ENCODE assay signal across 9 cellular contexts in genomic region chr1:3668585-3669300, GRCh38. TPM values are rescaled to one million over a fixed set of nuclear protein-coding genes. Genes with fewer than 3 reads are reported as not detected.
DNase-seq lines count a peak whose midpoint lies in the region; ATAC-seq, FAIRE-seq and TF ChIP-seq lines count a peak whose summit lies in the region.
"Had no signal": no experiment of that assay in that cellular context is flagged by ENCODE, and none has a peak within 500 bp of the region (broad histone marks: within the 10 kb centered on the region; RNA-seq: fewer than 3 reads in every experiment).

No MANE protein-coding gene starts in this region.

- peak overlapping the region; percentile 65 for H3K4me2 ChIP-seq in HepG2 (ENCODE audit: low read depth, low read length)

- no peak overlapping the region for H3K27ac Mint-ChIP-seq in activated CD4-positive, alpha-beta T cell treated with anti-CD3 and anti-CD28 coated beads, Interleukin-2, amount 10 ng/mL, durations not matched to agents 7 days and 5 days

- H3K79me2 ChIP-seq in HepG2 (ENCODE audit: insufficient read depth, low read length), result no peaks in the 10 kb centered on the region

- ATAC-seq in HepG2 (peak; percentile 93), GM21423 (IDR thresholded peaks at IDR 0.05; ENCODE audit: unreplicated experiment) (no peak)

- no peaks in the 10 kb centered on the region for H3K36me3 ChIP-seq in HepG2 (replicated peaks in 1 of 2; ENCODE audit: control insufficient read depth in 1 of 2, insufficient read depth in 2 of 2, low read length in 2 of 2)

- in situ Hi-C loops in HepG2 (cut with HindIII; ENCODE audit: extremely low pct_ligation_motif_present, low pct_unique_long_range_greater_than_20kb), result no loop called here

- H3K36me3 Mint-ChIP-seq in activated CD4-positive, alpha-beta T cell treated with anti-CD3 and anti-CD28 coated beads, Interleukin-2, amount 10 ng/mL, durations not matched to agents 7 days and 5 days (ENCODE audit: low read depth), result no peaks in the 10 kb centered on the region

- WGBS in HepG2 (ENCODE audit: low lambda C conversion rate), result 9% methylated on average over 5 of the region's 30 CpGs

- H3K9me3 Mint-ChIP-seq in activated CD4-positive, alpha-beta T cell treated with anti-CD3 and anti-CD28 coated beads, Interleukin-2, amount 10 ng/mL, durations not matched to agents 7 days and 5 days, result no peaks in the 10 kb centered on the region

- no peaks in the 10 kb centered on the region for H3K4me1 Mint-ChIP-seq in activated CD4-positive, alpha-beta T cell treated with anti-CD3 and anti-CD28 coated beads, Interleukin-2, amount 10 ng/mL, durations not matched to agents 7 days and 5 days

- intact Hi-C loops in HepG2 (cut with micrococcal nuclease; ENCODE audit: unreplicated experiment), result no loop called here

- no peaks in the 10 kb centered on the region; a peak in 1 of 5 replicates for H3K27me3 ChIP-seq in HepG2 (ENCODE audit: control insufficient read depth in 1 of 2, insufficient read depth in 2 of 2, low read length in 2 of 2)

- CTCF ChIA-PET in HepG2 (lab: Yijun Ruan, JAX; ENCODE audit: low intra/inter-chr PET ratio, low total read pairs), result no interaction called here
- CTCF ChIA-PET in activated CD4-positive, alpha-beta T cell treated with anti-CD3 and anti-CD28 coated beads, Interleukin-2, amount 10 ng/mL, durations not matched to agents 7 days and 5 days (lab: Charles Lee), result no interaction called here

- H3K27ac ChIP-seq in HepG2 (ENCODE audit: extremely low read length, insufficient read depth, low read length), result no peak overlapping the region

- no peak for TF ChIP-seq POLR2A in HepG2 (IDR thresholded peaks at IDR 0.05; ENCODE audit: insufficient read depth in 1 of 2, low read depth in 2 of 2, low read length in 2 of 2)

- no peak for TF ChIP-seq RAD21 in HepG2 (CRISPR knock-in tag; IDR thresholded peaks at IDR 0.05)

- H3K4me1 ChIP-seq in HepG2 (ENCODE audit: insufficient read depth, low read length), result peaks cover 38% of the 10 kb centered on the region

- H3K4me3 Mint-ChIP-seq in activated CD4-positive, alpha-beta T cell treated with anti-CD3 and anti-CD28 coated beads, Interleukin-2, amount 10 ng/mL, durations not matched to agents 7 days and 5 days, result no peak overlapping the region

- H3K27me3 Mint-ChIP-seq in activated CD4-positive, alpha-beta T cell treated with anti-CD3 and anti-CD28 coated beads, Interleukin-2, amount 10 ng/mL, durations not matched to agents 7 days and 5 days, result peaks cover 2% of the 10 kb centered on the region

- TF ChIP-seq CTCF in AG10803 (conservative IDR thresholded peaks at IDR 0.05; ENCODE audit: low read length) (no peak), HepG2 (CRISPR knock-in tag; IDR thresholded peaks at IDR 0.05) (peak; percentile 32)

- H3K4me3 ChIP-seq in AG10803 (ENCODE audit: low read length), result no peak overlapping the region
- peak overlapping the region in 2 of 3 experiments; percentile 15 to 53; a peak in 1 of 6 replicates for H3K4me3 ChIP-seq in HepG2 (replicated peaks in 1 of 3; ENCODE audit: insufficient read depth in 1 of 3, low read depth in 2 of 3, low read length in 3 of 3)

- DNase-seq in AG10803 (ENCODE audit: low read depth) (peak; percentile 12), M059J (ENCODE audit: low read depth) (peak; percentile 68), SW480 (ENCODE audit: low spot score) (peak; percentile 86), HepG2 (ENCODE audit: low spot score) (peak; percentile 82), germinal center (ENCODE audit: low spot score) (no peak), NCI-H2107 treated with DMSO at 0.1 percent for 48 hours (lab: John Stamatoyannopoulos, UW; ENCODE audit: unreplicated experiment) (no peak)
- no peak for DNase-seq in activated CD4-positive, alpha-beta T cell treated with anti-CD3 and anti-CD28 coated beads, Interleukin-2, amount 10 ng/mL, durations not matched to agents 7 days and 5 days

- no peak overlapping the region; the same call in 1 of the 2 replicates for H3K9ac ChIP-seq in HepG2 (ENCODE audit: insufficient read depth, low read depth, low read length)

- peak; percentile 72 for FAIRE-seq in HepG2 (lab: Jason Lieb, UNC)
- FAIRE-seq: endometrium had no signal

- POLR2A ChIA-PET in HepG2 (lab: Yijun Ruan, JAX), result interaction anchor here (1.0 kb wide), 1 partner anchor 16 kb away, joined by 3 read pairs; the partner anchor contains the start of gene TP73
- POLR2A ChIA-PET in activated CD4-positive, alpha-beta T cell treated with anti-CD3 and anti-CD28 coated beads, Interleukin-2, amount 10 ng/mL, durations not matched to agents 7 days and 5 days (lab: Charles Lee), result no interaction called here

- BruUV-seq in HepG2 (replicated peaks; lab: Mats Ljungman, UMichigan), result no TSS peak

- H2AFZ ChIP-seq in HepG2 (ENCODE audit: low read length), result no peak overlapping the region

- peaks cover 3% of the 10 kb centered on the region; the same call in 1 of the 2 replicates for H4K20me1 ChIP-seq in HepG2 (ENCODE audit: insufficient read depth, low read length)

- H3K9me3 ChIP-seq in HepG2 (ENCODE audit: low read length), result no peaks in the 10 kb centered on the region

- peak; percentile 40; a peak in 2 of 4 replicates for TF ChIP-seq EP300 in HepG2 (IDR thresholded peaks at IDR 0.05; ENCODE audit: low read depth in 2 of 2, low read length in 2 of 2)
- peak; percentile 14; the same call in 1 of the 2 replicates for TF ChIP-seq EP300 in HepG2 (CRISPR knock-in tag; IDR thresholded peaks at IDR 0.05; ENCODE audit: borderline replicate concordance)

RNA-seq across cellular contexts. Expression of gene TP73, which starts 16.4 kb away (rescaled TPM):
- total RNA-seq in M059J (2014; rRNA removed; shearing (Covaris generic)), result 0.42 and 0.91 TPM in 2 replicates
- total RNA-seq in HepG2 (2016; rRNA removed; fragmentation: Illumina TruSeq; extraction: Trizol), result 0.69 and 1.1 TPM in 2 replicates
- total RNA-seq in HepG2 (2016; cell fraction: cytosol; rRNA removed; fragmentation: Illumina TruSeq; extraction: Trizol; ENCODE audit: low read depth), result 0.35 and 0.51 TPM in 2 replicates
- total RNA-seq in HepG2 (2016; cell fraction: insoluble cytoplasmic fraction; rRNA removed; fragmentation: Illumina TruSeq; extraction: Trizol), result 0.39 and 1.1 TPM in 2 replicates
- total RNA-seq in HepG2 (2016; cell fraction: membrane; rRNA removed; fragmentation: Illumina TruSeq; extraction: Trizol), result 1.3 and 1.4 TPM in 2 replicates
- total RNA-seq in HepG2 (2016; cell fraction: nucleus; rRNA removed; fragmentation: Illumina TruSeq; extraction: Trizol), result 1.7 and 2.1 TPM in 2 replicates
- 0.49 and 0.59 TPM in 2 replicates for polyA plus RNA-seq in HepG2 (2011; rRNA removed)
- 0.10 and 0.28 TPM in 2 replicates for polyA plus RNA-seq in HepG2 (2011; cell fraction: cytosol; rRNA removed)
- polyA plus RNA-seq in HepG2 (2011; cell fraction: nucleus; rRNA removed), result 1.8 and 3.5 TPM in 2 replicates
- 0.37 and 0.74 TPM in 2 replicates for polyA plus RNA-seq in HepG2 (2012)
- polyA plus RNA-seq in HepG2 (2016; cell fraction: cytosol; fragmentation: Illumina TruSeq; extraction: Trizol; ENCODE audit: low read depth), result 0.45 and 0.53 TPM in 2 replicates
- polyA plus RNA-seq in HepG2 (2016; cell fraction: insoluble cytoplasmic fraction; fragmentation: Illumina TruSeq; extraction: Trizol; ENCODE audit: low read depth), result 1.5 and 1.9 TPM in 2 replicates
- 0.93 and 1.4 TPM in 2 replicates for polyA plus RNA-seq in HepG2 (2016; cell fraction: membrane; fragmentation: Illumina TruSeq; extraction: Trizol; ENCODE audit: low read depth)
- 3.4 and 3.9 TPM in 2 replicates for polyA plus RNA-seq in HepG2 (2016; cell fraction: nucleus; fragmentation: Illumina TruSeq; extraction: Trizol; ENCODE audit: insufficient read depth, low read depth)
- polyA minus RNA-seq in HepG2 (2011; rRNA and poly(A)+ RNA removed; ENCODE audit: low replicate concordance), result 0.48 TPM in 1 of 2 replicates, not detected in the other
- polyA minus RNA-seq in HepG2 (2011; cell fraction: cytosol; rRNA and poly(A)+ RNA removed), result 0.30 and 0.62 TPM in 2 replicates
- polyA minus RNA-seq in HepG2 (2011; cell fraction: nucleus; rRNA and poly(A)+ RNA removed), result 0.99 and 1.2 TPM in 2 replicates
- total RNA-seq in activated CD4-positive, alpha-beta T cell treated with anti-CD3 and anti-CD28 coated beads, Interleukin-2, amount 10 ng/mL, durations not matched to agents 7 days and 5 days, result 1 to 10 TPM; 2.0 to 2.5 TPM

RNA-seq across cellular contexts. Expression of gene WRAP73, which starts 18.8 kb away (rescaled TPM):
- total RNA-seq in M059J (2014; rRNA removed; shearing (Covaris generic)), result 17.3 and 18.8 TPM in 2 replicates
- 18.1 and 21.0 TPM in 2 replicates for total RNA-seq in HepG2 (2016; rRNA removed; fragmentation: Illumina TruSeq; extraction: Trizol)
- 5.0 and 5.8 TPM in 2 replicates for total RNA-seq in HepG2 (2016; cell fraction: cytosol; rRNA removed; fragmentation: Illumina TruSeq; extraction: Trizol; ENCODE audit: low read depth)
- 20.2 and 20.3 TPM in 2 replicates for total RNA-seq in HepG2 (2016; cell fraction: insoluble cytoplasmic fraction; rRNA removed; fragmentation: Illumina TruSeq; extraction: Trizol)
- 8.8 and 10.8 TPM in 2 replicates for total RNA-seq in HepG2 (2016; cell fraction: membrane; rRNA removed; fragmentation: Illumina TruSeq; extraction: Trizol)
- 14.3 and 17.1 TPM in 2 replicates for total RNA-seq in HepG2 (2016; cell fraction: nucleus; rRNA removed; fragmentation: Illumina TruSeq; extraction: Trizol)
- 40.4 and 44.1 TPM in 2 replicates for polyA plus RNA-seq in HepG2 (2011; rRNA removed)
- polyA plus RNA-seq in HepG2 (2011; cell fraction: cytosol; rRNA removed), result 27.5 and 35.0 TPM in 2 replicates
- polyA plus RNA-seq in HepG2 (2011; cell fraction: nucleus; rRNA removed), result 78.4 and 79.9 TPM in 2 replicates
- polyA plus RNA-seq in HepG2 (2012), result 12.9 and 18.3 TPM in 2 replicates
- 5.5 TPM in 2 replicates for polyA plus RNA-seq in HepG2 (2016; cell fraction: cytosol; fragmentation: Illumina TruSeq; extraction: Trizol; ENCODE audit: low read depth)
- 19.4 and 25.1 TPM in 2 replicates for polyA plus RNA-seq in HepG2 (2016; cell fraction: insoluble cytoplasmic fraction; fragmentation: Illumina TruSeq; extraction: Trizol; ENCODE audit: low read depth)
- 6.3 and 7.2 TPM in 2 replicates for polyA plus RNA-seq in HepG2 (2016; cell fraction: membrane; fragmentation: Illumina TruSeq; extraction: Trizol; ENCODE audit: low read depth)
- 41.4 and 53.5 TPM in 2 replicates for polyA plus RNA-seq in HepG2 (2016; cell fraction: nucleus; fragmentation: Illumina TruSeq; extraction: Trizol; ENCODE audit: insufficient read depth, low read depth)
- 43.7 and 46.5 TPM in 2 replicates for polyA minus RNA-seq in HepG2 (2011; rRNA and poly(A)+ RNA removed; ENCODE audit: low replicate concordance)
- 11.9 and 16.4 TPM in 2 replicates for polyA minus RNA-seq in HepG2 (2011; cell fraction: cytosol; rRNA and poly(A)+ RNA removed)
- 18.4 and 19.5 TPM in 2 replicates for polyA minus RNA-seq in HepG2 (2011; cell fraction: nucleus; rRNA and poly(A)+ RNA removed)
- 10 to 100 TPM; 32.6 to 34.8 TPM for total RNA-seq in activated CD4-positive, alpha-beta T cell treated with anti-CD3 and anti-CD28 coated beads, Interleukin-2, amount 10 ng/mL, durations not matched to agents 7 days and 5 days

RNA-seq across cellular contexts. Expression of gene TPRG1L, which starts 43.9 kb away (rescaled TPM):
- 12.8 and 16.0 TPM in 2 replicates for total RNA-seq in M059J (2014; rRNA removed; shearing (Covaris generic))
- 21.3 and 31.7 TPM in 2 replicates for total RNA-seq in HepG2 (2016; rRNA removed; fragmentation: Illumina TruSeq; extraction: Trizol)
- total RNA-seq in HepG2 (2016; cell fraction: cytosol; rRNA removed; fragmentation: Illumina TruSeq; extraction: Trizol; ENCODE audit: low read depth), result 5.7 and 6.3 TPM in 2 replicates
- 20.0 and 34.6 TPM in 2 replicates for total RNA-seq in HepG2 (2016; cell fraction: insoluble cytoplasmic fraction; rRNA removed; fragmentation: Illumina TruSeq; extraction: Trizol)
- total RNA-seq in HepG2 (2016; cell fraction: membrane; rRNA removed; fragmentation: Illumina TruSeq; extraction: Trizol), result 26.8 and 28.4 TPM in 2 replicates
- 13.9 and 17.8 TPM in 2 replicates for total RNA-seq in HepG2 (2016; cell fraction: nucleus; rRNA removed; fragmentation: Illumina TruSeq; extraction: Trizol)
- 37.4 and 44.3 TPM in 2 replicates for polyA plus RNA-seq in HepG2 (2011; rRNA removed)
- polyA plus RNA-seq in HepG2 (2011; cell fraction: cytosol; rRNA removed), result 39.8 and 48.5 TPM in 2 replicates
- 18.5 and 21.7 TPM in 2 replicates for polyA plus RNA-seq in HepG2 (2011; cell fraction: nucleus; rRNA removed)
- polyA plus RNA-seq in HepG2 (2012), result 32.1 and 36.9 TPM in 2 replicates
- 9.7 and 10.7 TPM in 2 replicates for polyA plus RNA-seq in HepG2 (2016; cell fraction: cytosol; fragmentation: Illumina TruSeq; extraction: Trizol; ENCODE audit: low read depth)
- 66.4 and 67.1 TPM in 2 replicates for polyA plus RNA-seq in HepG2 (2016; cell fraction: insoluble cytoplasmic fraction; fragmentation: Illumina TruSeq; extraction: Trizol; ENCODE audit: low read depth)
- 27.9 and 28.2 TPM in 2 replicates for polyA plus RNA-seq in HepG2 (2016; cell fraction: membrane; fragmentation: Illumina TruSeq; extraction: Trizol; ENCODE audit: low read depth)
- 42.7 TPM in 2 replicates for polyA plus RNA-seq in HepG2 (2016; cell fraction: nucleus; fragmentation: Illumina TruSeq; extraction: Trizol; ENCODE audit: insufficient read depth, low read depth)
- 33.6 and 37.3 TPM in 2 replicates for polyA minus RNA-seq in HepG2 (2011; rRNA and poly(A)+ RNA removed; ENCODE audit: low replicate concordance)
- 24.6 and 30.2 TPM in 2 replicates for polyA minus RNA-seq in HepG2 (2011; cell fraction: cytosol; rRNA and poly(A)+ RNA removed)
- polyA minus RNA-seq in HepG2 (2011; cell fraction: nucleus; rRNA and poly(A)+ RNA removed), result 8.0 and 10.2 TPM in 2 replicates
- total RNA-seq in activated CD4-positive, alpha-beta T cell treated with anti-CD3 and anti-CD28 coated beads, Interleukin-2, amount 10 ng/mL, durations not matched to agents 7 days and 5 days, result 10 to 100 TPM; 13.6 to 14.7 TPM

RNA-seq across cellular contexts. Expression of gene MEGF6, which starts 57.4 kb away (rescaled TPM):
- 6.5 and 20.9 TPM in 2 replicates for total RNA-seq in M059J (2014; rRNA removed; shearing (Covaris generic))
- total RNA-seq in HepG2 (2016; rRNA removed; fragmentation: Illumina TruSeq; extraction: Trizol), result 0.76 and 1.9 TPM in 2 replicates
- 0.18 and 0.61 TPM in 2 replicates for total RNA-seq in HepG2 (2016; cell fraction: cytosol; rRNA removed; fragmentation: Illumina TruSeq; extraction: Trizol; ENCODE audit: low read depth)
- total RNA-seq in HepG2 (2016; cell fraction: insoluble cytoplasmic fraction; rRNA removed; fragmentation: Illumina TruSeq; extraction: Trizol), result 0.70 and 2.7 TPM in 2 replicates
- 0.52 and 0.96 TPM in 2 replicates for total RNA-seq in HepG2 (2016; cell fraction: membrane; rRNA removed; fragmentation: Illumina TruSeq; extraction: Trizol)
- total RNA-seq in HepG2 (2016; cell fraction: nucleus; rRNA removed; fragmentation: Illumina TruSeq; extraction: Trizol), result 2.7 and 3.4 TPM in 2 replicates
- 1.9 and 3.5 TPM in 2 replicates for polyA plus RNA-seq in HepG2 (2011; rRNA removed)
- polyA plus RNA-seq in HepG2 (2011; cell fraction: cytosol; rRNA removed), result 0.90 and 1.8 TPM in 2 replicates
- 68.1 and 94.7 TPM in 2 replicates for polyA plus RNA-seq in HepG2 (2011; cell fraction: nucleus; rRNA removed)
- polyA plus RNA-seq in HepG2 (2012), result 3.6 and 4.8 TPM in 2 replicates
- polyA plus RNA-seq in HepG2 (2016; cell fraction: cytosol; fragmentation: Illumina TruSeq; extraction: Trizol; ENCODE audit: low read depth), result 0.09 and 0.19 TPM in 2 replicates
- 0.80 and 1.3 TPM in 2 replicates for polyA plus RNA-seq in HepG2 (2016; cell fraction: insoluble cytoplasmic fraction; fragmentation: Illumina TruSeq; extraction: Trizol; ENCODE audit: low read depth)
- polyA plus RNA-seq in HepG2 (2016; cell fraction: membrane; fragmentation: Illumina TruSeq; extraction: Trizol; ENCODE audit: low read depth), result 0.19 and 0.34 TPM in 2 replicates
- 8.1 and 10.4 TPM in 2 replicates for polyA plus RNA-seq in HepG2 (2016; cell fraction: nucleus; fragmentation: Illumina TruSeq; extraction: Trizol; ENCODE audit: insufficient read depth, low read depth)
- polyA minus RNA-seq in HepG2 (2011; rRNA and poly(A)+ RNA removed; ENCODE audit: low replicate concordance), result 3.5 and 4.6 TPM in 2 replicates
- 1.7 and 2.4 TPM in 2 replicates for polyA minus RNA-seq in HepG2 (2011; cell fraction: cytosol; rRNA and poly(A)+ RNA removed)
- 5.6 and 10.6 TPM in 2 replicates for polyA minus RNA-seq in HepG2 (2011; cell fraction: nucleus; rRNA and poly(A)+ RNA removed)
- total RNA-seq in activated CD4-positive, alpha-beta T cell treated with anti-CD3 and anti-CD28 coated beads, Interleukin-2, amount 10 ng/mL, durations not matched to agents 7 days and 5 days, result 10 to 100 TPM; 20.7 to 26.6 TPM

Comparison
In these comparisons a context has a peak if more than half of its experiments do, and no peak if none do; other contexts are left out.
1. DNase-seq: peak in AG10803 (single experiment), M059J (single experiment), SW480 (single experiment) and HepG2 (single experiment); none in germinal center (single experiment), NCI-H2107 treated with DMSO at 0.1 percent for 48 hours (single experiment) and activated CD4-positive, alpha-beta T cell treated with anti-CD3 and anti-CD28 coated beads, Interleukin-2, amount 10 ng/mL, durations not matched to agents 7 days and 5 days (single experiment).